Comparison of ENCODE assay signal across 10 cellular contexts in genomic region chr9:112029921-112030444, GRCh38.
DNase-seq lines count a peak whose midpoint lies in the region; TF ChIP-seq lines count a peak whose summit lies in the region.
"Had no signal": no experiment of that assay in that cellular context is flagged by ENCODE, and none has a peak within 500 bp of the region (broad histone marks: within the 10 kb centered on the region; RNA-seq: fewer than 3 reads in every experiment).

No MANE protein-coding gene starts in this region.

- peak overlapping the region; percentile 67 for H3K27ac Mint-ChIP-seq in HFFc6

- H3K36me3 Mint-ChIP-seq in HFFc6 (ENCODE audit: low read depth) = no peaks in the 10 kb centered on the region

- CTCF ChIA-PET in AG04450 (lab: Charles Lee) = no interaction called here

- H3K4me3 ChIP-seq in AG04450 (ENCODE audit: low read depth, low read length) = no peak overlapping the region
- H3K4me3 ChIP-seq: cardiac muscle cell had no signal

- H3K9me3 Mint-ChIP-seq in HFFc6 = no peaks in the 10 kb centered on the region

- peaks cover 74% of the 10 kb centered on the region for H3K4me1 Mint-ChIP-seq in HFFc6 (ENCODE audit: low read depth)

- peak overlapping the region; percentile 7; the same call in 1 of the 2 replicates for H3K4me3 Mint-ChIP-seq in HFFc6

- H3K27me3 Mint-ChIP-seq in HFFc6 (ENCODE audit: insufficient read depth) = no peaks in the 10 kb centered on the region

- POLR2A ChIA-PET in AG04450 (lab: Yijun Ruan, JAX) = interaction anchor here (0.9 to 1.1 kb wide), 4 partner anchors 12 to 44 kb away, joined by 3 to 4 read pairs (median 3); no protein-coding TSS in a partner anchor

- no peak for TF ChIP-seq CTCF in AG04450 (IDR thresholded peaks at IDR 0.05; ENCODE audit: low read depth, low read length)
- TF ChIP-seq CTCF in HFFc6 (IDR thresholded peaks at IDR 0.05) = no peak

- peak; percentile 52 for DNase-seq in AG04450 (ENCODE audit: low read depth, low spot score)
- peak; percentile 53 for DNase-seq in HFFc6
- DNase-seq in amniotic epithelial cell (ENCODE audit: low read depth) = peak; percentile 61
- peak; percentile 70 for DNase-seq in left kidney (ENCODE audit: low read depth, low spot score)
- no peak for DNase-seq in activated effector memory CD4-positive, alpha-beta T cell treated with anti-CD3 and anti-CD28 coated beads, Interleukin-2, amount 50 U/mL, for 16 hours
- no peak for DNase-seq in DMS114 treated with DMSO at 0.1 percent for 48 hours (lab: John Stamatoyannopoulos, UW; ENCODE audit: unreplicated experiment)
- no peak for DNase-seq in NCI-H524 treated with DMSO at 0.1 percent for 48 hours (lab: John Stamatoyannopoulos, UW)
- no peak for DNase-seq in C1 segment of cervical spinal cord (lab: John Stamatoyannopoulos, UW)
- DNase-seq: NCI-H1105 had no signal

- H3K9me3 ChIP-seq in AG04450 (ENCODE audit: control insufficient read depth, insufficient read depth, low read length) = no peaks in the 10 kb centered on the region

- peak overlapping the region; percentile 59 for H3K27ac ChIP-seq in AG04450 (ENCODE audit: low read depth, low read length)
- H3K27ac ChIP-seq: cardiac muscle cell had no signal

- H3K27me3 ChIP-seq in AG04450 (ENCODE audit: control insufficient read depth, insufficient read depth, low read length) = no peaks in the 10 kb centered on the region
- H3K27me3 ChIP-seq: cardiac muscle cell had no signal

Comparison
In these comparisons a context has a peak if more than half of its experiments do, and no peak if none do; other contexts are left out.
1. DNase-seq: peak in AG04450 (single experiment), HFFc6 (single experiment), amniotic epithelial cell (single experiment) and left kidney (single experiment); none in activated effector memory CD4-positive, alpha-beta T cell treated with anti-CD3 and anti-CD28 coated beads, Interleukin-2, amount 50 U/mL, for 16 hours (single experiment), DMS114 treated with DMSO at 0.1 percent for 48 hours (single experiment), NCI-H524 treated with DMSO at 0.1 percent for 48 hours (single experiment) and C1 segment of cervical spinal cord (0 of 14).